ENCODE assay signal across 1 cellular context in the genomic region with DNA sequence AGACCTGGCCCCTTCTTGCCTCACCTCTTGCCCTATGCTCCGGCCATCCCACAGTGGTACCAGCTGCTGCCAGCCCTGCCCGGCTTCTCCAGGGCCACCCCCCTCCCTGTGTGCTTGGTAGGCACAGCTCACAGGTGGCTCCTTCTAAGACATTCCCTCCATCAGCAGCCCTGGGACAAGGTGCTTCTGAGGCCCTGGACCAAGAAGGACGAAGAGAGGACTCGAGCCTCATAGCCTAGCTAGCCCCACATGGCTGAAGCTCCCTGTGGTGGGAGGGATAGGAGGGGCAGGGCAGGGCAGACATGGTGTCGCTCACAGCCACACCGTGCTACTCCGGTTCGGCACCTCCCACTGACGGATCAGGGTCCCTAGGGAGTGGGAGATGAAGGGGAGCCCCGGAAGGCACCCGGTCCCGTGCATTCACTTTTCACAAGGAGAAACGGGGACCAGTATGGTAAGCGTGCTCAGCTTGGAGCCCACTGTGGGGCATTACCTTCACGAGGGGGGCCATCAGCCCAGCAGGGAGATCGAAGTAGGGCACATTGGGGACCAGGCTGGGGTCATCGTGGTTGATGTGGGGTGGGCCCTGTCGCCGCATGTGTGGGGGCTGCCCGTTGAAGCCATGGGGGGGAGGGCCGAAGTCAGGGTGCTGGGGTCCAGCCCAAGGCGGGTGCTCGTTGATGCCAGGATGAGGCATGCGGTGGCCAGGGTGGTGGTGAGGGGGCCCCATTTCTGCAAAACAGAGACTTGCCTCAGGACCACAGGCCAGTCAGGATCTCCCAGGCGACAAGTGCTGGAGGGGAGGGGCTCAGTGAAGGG.
TF ChIP-seq lines count a peak whose summit lies in the region.

No MANE protein-coding gene starts in this region.

TF ChIP-seq in HepG2, 621 proteins besides CTCF, POLR2A, EP300 and RAD21:
- TF ChIP-seq, protein P1, sequence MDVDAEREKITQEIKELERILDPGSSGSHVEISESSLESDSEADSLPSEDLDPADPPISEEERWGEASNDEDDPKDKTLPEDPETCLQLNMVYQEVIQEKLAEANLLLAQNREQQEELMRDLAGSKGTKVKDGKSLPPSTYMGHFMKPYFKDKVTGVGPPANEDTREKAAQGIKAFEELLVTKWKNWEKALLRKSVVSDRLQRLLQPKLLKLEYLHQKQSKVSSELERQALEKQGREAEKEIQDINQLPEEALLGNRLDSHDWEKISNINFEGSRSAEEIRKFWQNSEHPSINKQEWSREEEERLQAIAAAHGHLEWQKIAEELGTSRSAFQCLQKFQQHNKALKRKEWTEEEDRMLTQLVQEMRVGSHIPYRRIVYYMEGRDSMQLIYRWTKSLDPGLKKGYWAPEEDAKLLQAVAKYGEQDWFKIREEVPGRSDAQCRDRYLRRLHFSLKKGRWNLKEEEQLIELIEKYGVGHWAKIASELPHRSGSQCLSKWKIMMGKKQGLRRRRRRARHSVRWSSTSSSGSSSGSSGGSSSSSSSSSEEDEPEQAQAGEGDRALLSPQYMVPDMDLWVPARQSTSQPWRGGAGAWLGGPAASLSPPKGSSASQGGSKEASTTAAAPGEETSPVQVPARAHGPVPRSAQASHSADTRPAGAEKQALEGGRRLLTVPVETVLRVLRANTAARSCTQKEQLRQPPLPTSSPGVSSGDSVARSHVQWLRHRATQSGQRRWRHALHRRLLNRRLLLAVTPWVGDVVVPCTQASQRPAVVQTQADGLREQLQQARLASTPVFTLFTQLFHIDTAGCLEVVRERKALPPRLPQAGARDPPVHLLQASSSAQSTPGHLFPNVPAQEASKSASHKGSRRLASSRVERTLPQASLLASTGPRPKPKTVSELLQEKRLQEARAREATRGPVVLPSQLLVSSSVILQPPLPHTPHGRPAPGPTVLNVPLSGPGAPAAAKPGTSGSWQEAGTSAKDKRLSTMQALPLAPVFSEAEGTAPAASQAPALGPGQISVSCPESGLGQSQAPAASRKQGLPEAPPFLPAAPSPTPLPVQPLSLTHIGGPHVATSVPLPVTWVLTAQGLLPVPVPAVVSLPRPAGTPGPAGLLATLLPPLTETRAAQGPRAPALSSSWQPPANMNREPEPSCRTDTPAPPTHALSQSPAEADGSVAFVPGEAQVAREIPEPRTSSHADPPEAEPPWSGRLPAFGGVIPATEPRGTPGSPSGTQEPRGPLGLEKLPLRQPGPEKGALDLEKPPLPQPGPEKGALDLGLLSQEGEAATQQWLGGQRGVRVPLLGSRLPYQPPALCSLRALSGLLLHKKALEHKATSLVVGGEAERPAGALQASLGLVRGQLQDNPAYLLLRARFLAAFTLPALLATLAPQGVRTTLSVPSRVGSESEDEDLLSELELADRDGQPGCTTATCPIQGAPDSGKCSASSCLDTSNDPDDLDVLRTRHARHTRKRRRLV (CRISPR knock-in tag; IDR thresholded peaks at IDR 0.05), result no peak
- TF ChIP-seq, protein P2, sequence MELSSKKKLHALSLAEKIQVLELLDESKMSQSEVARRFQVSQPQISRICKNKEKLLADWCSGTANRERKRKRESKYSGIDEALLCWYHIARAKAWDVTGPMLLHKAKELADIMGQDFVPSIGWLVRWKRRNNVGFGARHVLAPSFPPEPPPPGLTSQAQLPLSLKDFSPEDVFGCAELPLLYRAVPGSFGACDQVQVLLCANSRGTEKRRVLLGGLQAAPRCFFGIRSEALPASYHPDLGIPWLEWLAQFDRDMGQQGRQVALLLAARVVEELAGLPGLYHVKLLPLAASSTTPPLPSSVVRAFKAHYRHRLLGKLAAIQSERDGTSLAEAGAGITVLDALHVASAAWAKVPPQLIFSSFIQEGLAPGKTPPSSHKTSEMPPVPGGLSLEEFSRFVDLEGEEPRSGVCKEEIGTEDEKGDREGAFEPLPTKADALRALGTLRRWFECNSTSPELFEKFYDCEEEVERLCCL (CRISPR knock-in tag; IDR thresholded peaks at IDR 0.05; ENCODE audit: borderline replicate concordance), result no peak
- TF ChIP-seq RBFOX2 (IDR thresholded peaks at IDR 0.05; ENCODE audit: low read depth, low read length), result 0 out of 2 replicates have a peak, but pooled peaks have one; percentile 14
- peak; percentile 48 for TF ChIP-seq AGO2 (optimal IDR thresholded peaks at IDR 0.05; ENCODE audit: low read depth, low read length)
- no peak for TF ChIP-seq MIXL1 (CRISPR knock-in tag; IDR thresholded peaks at IDR 0.05)
